Comparison of ENCODE assay signal across 2 cellular contexts in the genomic region with DNA sequence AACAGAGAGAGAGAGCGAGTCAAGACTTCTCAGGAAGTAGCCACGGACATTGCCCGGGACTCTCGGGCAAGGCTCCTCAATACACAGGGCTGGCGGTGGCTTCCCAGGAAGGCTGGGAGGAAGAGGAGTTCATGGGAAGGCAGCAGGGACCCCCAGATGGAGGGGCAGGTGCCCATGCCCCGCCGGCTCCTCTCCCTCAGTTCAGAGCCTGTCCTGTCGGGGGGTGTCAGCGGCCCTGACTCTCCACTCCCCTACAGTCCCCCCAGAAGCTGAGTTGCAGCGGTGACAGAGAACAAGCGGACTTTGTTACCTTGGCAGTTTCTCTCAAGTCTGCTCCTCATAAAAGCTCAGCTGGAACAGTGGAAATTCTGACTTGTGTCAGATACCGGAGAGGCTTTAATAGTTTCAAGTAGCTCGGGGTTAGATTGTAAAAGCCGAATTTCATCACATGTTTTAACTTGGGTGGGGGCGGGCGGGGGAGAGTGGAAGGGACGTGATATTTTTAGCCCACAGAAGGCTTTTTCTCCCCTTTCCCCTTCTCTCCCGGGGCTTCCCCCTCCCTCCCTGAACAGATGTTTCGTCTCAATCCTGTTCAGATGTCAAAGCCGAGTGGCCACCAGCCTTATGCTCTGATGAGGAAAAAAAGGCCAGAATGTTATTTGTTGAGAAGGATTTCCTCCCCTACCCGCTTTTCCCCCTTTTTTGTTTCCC.
TF ChIP-seq lines count a peak whose summit lies in the region.

No MANE protein-coding gene starts in this region.

TF ChIP-seq in HEK293, 187 proteins besides CTCF, POLR2A, EP300 and RAD21 (continued from another document):
- TF ChIP-seq HIC1 (tag by site-specific recombination; IDR thresholded peaks at IDR 0.05) (no peak), ZNF174 (tag by site-specific recombination; IDR thresholded peaks at IDR 0.05) (no peak)
- TF ChIP-seq, protein P1, sequence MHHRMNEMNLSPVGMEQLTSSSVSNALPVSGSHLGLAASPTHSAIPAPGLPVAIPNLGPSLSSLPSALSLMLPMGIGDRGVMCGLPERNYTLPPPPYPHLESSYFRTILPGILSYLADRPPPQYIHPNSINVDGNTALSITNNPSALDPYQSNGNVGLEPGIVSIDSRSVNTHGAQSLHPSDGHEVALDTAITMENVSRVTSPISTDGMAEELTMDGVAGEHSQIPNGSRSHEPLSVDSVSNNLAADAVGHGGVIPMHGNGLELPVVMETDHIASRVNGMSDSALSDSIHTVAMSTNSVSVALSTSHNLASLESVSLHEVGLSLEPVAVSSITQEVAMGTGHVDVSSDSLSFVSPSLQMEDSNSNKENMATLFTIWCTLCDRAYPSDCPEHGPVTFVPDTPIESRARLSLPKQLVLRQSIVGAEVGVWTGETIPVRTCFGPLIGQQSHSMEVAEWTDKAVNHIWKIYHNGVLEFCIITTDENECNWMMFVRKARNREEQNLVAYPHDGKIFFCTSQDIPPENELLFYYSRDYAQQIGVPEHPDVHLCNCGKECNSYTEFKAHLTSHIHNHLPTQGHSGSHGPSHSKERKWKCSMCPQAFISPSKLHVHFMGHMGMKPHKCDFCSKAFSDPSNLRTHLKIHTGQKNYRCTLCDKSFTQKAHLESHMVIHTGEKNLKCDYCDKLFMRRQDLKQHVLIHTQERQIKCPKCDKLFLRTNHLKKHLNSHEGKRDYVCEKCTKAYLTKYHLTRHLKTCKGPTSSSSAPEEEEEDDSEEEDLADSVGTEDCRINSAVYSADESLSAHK (tag by site-specific recombination; IDR thresholded peaks at IDR 0.05), result peak; percentile 98

TF ChIP-seq in HepG2, 621 proteins besides CTCF, POLR2A, EP300 and RAD21 (continued from another document):
- peak; percentile 60; the same call in 1 of the 2 replicates for TF ChIP-seq ZBTB33 (CRISPR knock-in tag; IDR thresholded peaks at IDR 0.05)
- peak; percentile 16 for TF ChIP-seq PCBP2 (optimal IDR thresholded peaks at IDR 0.05; ENCODE audit: low read depth, low read length, poor library complexity, severe bottlenecking)
- no peak for TF ChIP-seq DPF2 (CRISPR knock-in tag; IDR thresholded peaks at IDR 0.05; ENCODE audit: borderline replicate concordance, low read depth)
- no peak for TF ChIP-seq ZFP1 (CRISPR knock-in tag; IDR thresholded peaks at IDR 0.05)
- TF ChIP-seq, protein P2, sequence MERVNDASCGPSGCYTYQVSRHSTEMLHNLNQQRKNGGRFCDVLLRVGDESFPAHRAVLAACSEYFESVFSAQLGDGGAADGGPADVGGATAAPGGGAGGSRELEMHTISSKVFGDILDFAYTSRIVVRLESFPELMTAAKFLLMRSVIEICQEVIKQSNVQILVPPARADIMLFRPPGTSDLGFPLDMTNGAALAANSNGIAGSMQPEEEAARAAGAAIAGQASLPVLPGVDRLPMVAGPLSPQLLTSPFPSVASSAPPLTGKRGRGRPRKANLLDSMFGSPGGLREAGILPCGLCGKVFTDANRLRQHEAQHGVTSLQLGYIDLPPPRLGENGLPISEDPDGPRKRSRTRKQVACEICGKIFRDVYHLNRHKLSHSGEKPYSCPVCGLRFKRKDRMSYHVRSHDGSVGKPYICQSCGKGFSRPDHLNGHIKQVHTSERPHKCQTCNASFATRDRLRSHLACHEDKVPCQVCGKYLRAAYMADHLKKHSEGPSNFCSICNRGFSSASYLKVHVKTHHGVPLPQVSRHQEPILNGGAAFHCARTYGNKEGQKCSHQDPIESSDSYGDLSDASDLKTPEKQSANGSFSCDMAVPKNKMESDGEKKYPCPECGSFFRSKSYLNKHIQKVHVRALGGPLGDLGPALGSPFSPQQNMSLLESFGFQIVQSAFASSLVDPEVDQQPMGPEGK (CRISPR knock-in tag; IDR thresholded peaks at IDR 0.05), result peak; percentile 60
